In the genomic region with DNA sequence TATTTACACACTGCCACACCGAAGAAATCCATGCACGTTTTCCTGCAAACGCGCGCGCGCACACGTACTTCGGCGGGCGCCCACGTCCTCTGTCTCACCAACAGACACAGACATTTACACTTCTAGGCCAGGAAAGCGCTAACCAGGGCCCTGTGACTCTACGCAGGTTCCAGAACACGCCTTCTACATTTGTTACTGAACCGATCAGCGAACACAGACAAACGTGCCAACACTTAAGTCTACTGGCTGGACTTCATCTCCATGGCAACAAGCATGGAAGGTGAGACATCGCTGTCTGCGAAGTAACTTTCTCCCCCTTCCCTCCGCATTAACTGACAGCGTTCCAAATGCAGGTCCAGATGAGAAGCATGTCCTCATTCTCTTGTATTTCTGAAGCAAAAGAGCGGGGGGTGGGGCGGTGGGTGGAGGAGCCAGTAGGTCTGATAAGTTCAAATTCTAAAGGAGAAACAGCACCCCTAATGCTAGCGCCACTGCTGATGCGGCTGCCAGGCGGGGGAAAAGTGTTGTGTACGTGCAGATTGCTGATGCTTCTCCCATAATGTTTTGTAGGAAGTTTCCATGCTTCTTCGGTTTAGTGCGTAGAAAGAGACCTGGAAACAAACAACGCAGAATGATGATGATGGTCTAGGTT, we compare ENCODE assay signal across 10 cellular contexts. TPM values are rescaled to one million over a fixed set of nuclear protein-coding genes. Genes with fewer than 3 reads are reported as not detected.
DNase-seq lines count a peak whose midpoint lies in the region; ATAC-seq and TF ChIP-seq lines count a peak whose summit lies in the region.
"Had no signal": no experiment of that assay in that cellular context is flagged by ENCODE, and none has a peak within 500 bp of the region (broad histone marks: within the 10 kb centered on the region; RNA-seq: fewer than 3 reads in every experiment).

A gene (plus strand): TSS at position 92 of the 652 bp plus-strand sequence. CDS start 9,636 bp downstream, outside the sequence.

- intact Hi-C loops in Caco-2 (cut with micrococcal nuclease; ENCODE audit: unreplicated experiment) (no loop called here), upper lobe of right lung (cut with DNase I) (no loop called here)

- H3K9me3 ChIP-seq in Caco-2 (no peaks in the 10 kb centered on the region), upper lobe of right lung (no peaks in the 10 kb centered on the region)

- no peaks in the 10 kb centered on the region for H3K4me1 Mint-ChIP-seq in Caco-2 (ENCODE audit: low read depth, unreplicated experiment)
- H3K4me1 Mint-ChIP-seq: immature natural killer cell had no signal

- no peak within 1 kb of the TSS for H3K27ac ChIP-seq in upper lobe of right lung

- TF ChIP-seq CTCF in epithelial cell of esophagus (IDR thresholded peaks at IDR 0.05; ENCODE audit: insufficient read depth, low read depth, low read length, missing control alignments) (no peak), Caco-2 (IDR thresholded peaks at IDR 0.05; ENCODE audit: insufficient read depth in 1 of 2, low read depth in 1 of 2, low read length in 1 of 2, severe bottlenecking in 1 of 2, unreplicated experiment in 1 of 2) (no peak), upper lobe of right lung (IDR thresholded peaks at IDR 0.05) (no peak)

- BruUV-seq in Caco-2 (replicated peaks; lab: Mats Ljungman, UMichigan), result no TSS peak

- H3K27me3 Mint-ChIP-seq in Caco-2 (ENCODE audit: insufficient read depth, unreplicated experiment), result peaks cover 3% of the 10 kb centered on the region

- in situ Hi-C loops in G401 (cut with HindIII; ENCODE audit: low sequenced_read_pairs), result no loop called here

- H3K9me3 Mint-ChIP-seq in Caco-2 (ENCODE audit: unreplicated experiment), result no peaks in the 10 kb centered on the region

- no peak within 1 kb of the TSS for H3K27ac Mint-ChIP-seq in Caco-2 (ENCODE audit: unreplicated experiment)
- H3K27ac Mint-ChIP-seq: immature natural killer cell had no signal

- no peak within 1 kb of the TSS for H3K4me3 Mint-ChIP-seq in Caco-2 (ENCODE audit: unreplicated experiment)
- H3K4me3 Mint-ChIP-seq: immature natural killer cell had no signal

- POLR2A ChIA-PET in Caco-2 (lab: Charles Lee), result no interaction called here

- ATAC-seq in upper lobe of right lung (no peak), GM19452 (IDR thresholded peaks at IDR 0.05; ENCODE audit: unreplicated experiment) (no peak)

- no peaks in the 10 kb centered on the region for H3K4me1 ChIP-seq in Caco-2
- no peaks in the 10 kb centered on the region for H3K4me1 ChIP-seq in upper lobe of right lung

- H3K27me3 ChIP-seq in Caco-2 (replicated peaks; ENCODE audit: control insufficient read depth, insufficient read depth, low read length) (no peaks in the 10 kb centered on the region), upper lobe of right lung (no peaks in the 10 kb centered on the region)

- no peak within 1 kb of the TSS for H3K4me3 ChIP-seq in epithelial cell of esophagus (ENCODE audit: low read length)
- no peak within 1 kb of the TSS for H3K4me3 ChIP-seq in Caco-2 (ENCODE audit: low read depth, low read length)
- no peak within 1 kb of the TSS for H3K4me3 ChIP-seq in upper lobe of right lung

- peak; percentile 87 for DNase-seq in G401 (ENCODE audit: low spot score)
- DNase-seq in NCI-H524 treated with DMSO at 0.1 percent for 48 hours (lab: John Stamatoyannopoulos, UW), result peak; percentile 52
- DNase-seq in epithelial cell of esophagus (ENCODE audit: low read depth), result peak; percentile 24
- DNase-seq in nucleus accumbens (lab: John Stamatoyannopoulos, UW), result peak in 42 of 56 donors; percentile 1 to 73 (median 44)
- DNase-seq in Caco-2, result no peak
- DNase-seq in cortex of kidney (lab: John Stamatoyannopoulos, UW), result no peak
- DNase-seq in upper lobe of right lung, result no peak
- DNase-seq: NCI-H526 treated with DMSO at 0.1 percent for 48 hours had no signal

- CTCF ChIA-PET in Caco-2 (lab: Charles Lee), result no interaction called here

- H3K36me3 Mint-ChIP-seq in Caco-2 (ENCODE audit: insufficient read depth, unreplicated experiment), result no peaks in the 10 kb centered on the region
- H3K36me3 Mint-ChIP-seq: immature natural killer cell had no signal

- H3K36me3 ChIP-seq in Caco-2 (ENCODE audit: control insufficient read depth, insufficient read depth, low read length), result no peaks in the 10 kb centered on the region
- H3K36me3 ChIP-seq in upper lobe of right lung, result no peaks in the 10 kb centered on the region

RNA-seq across cellular contexts. Expression of the gene that starts here (rescaled TPM):
- total RNA-seq in G401 (2014; rRNA removed; shearing (Covaris generic)), result not detected in 2 replicates
- total RNA-seq in Caco-2 (2022) (not detected in 2 replicates), upper lobe of right lung (not detected)

Comparison
In these comparisons a context has a peak if more than half of its experiments do, and no peak if none do; other contexts are left out.
1. Peak in DNase-seq in G401; RNA of the gene not detected or under 1 TPM.
2. DNase-seq: peak in NCI-H524 treated with DMSO at 0.1 percent for 48 hours (single experiment), epithelial cell of esophagus (single experiment) and nucleus accumbens (42 of 56); none in Caco-2 (0 of 2), cortex of kidney (single experiment) and upper lobe of right lung (single experiment).